ENCODE assay signal across 24 cellular contexts in genomic region chr2:117833911-117834310, GRCh38. TPM values are rescaled to one million over a fixed set of nuclear protein-coding genes. Genes with fewer than 3 reads are reported as not detected.
A peak's percentile ranks its signal among the peaks of the same experiment; 100 is the strongest.
DNase-seq lines count a peak whose midpoint lies in the region; ATAC-seq, FAIRE-seq and TF ChIP-seq lines count a peak whose summit lies in the region.
"Had no signal": no experiment of that assay in that cellular context is flagged by ENCODE, and none has a peak within 500 bp of the region (broad histone marks: within the 10 kb centered on the region; RNA-seq: fewer than 3 reads in every experiment).

No MANE protein-coding gene starts in this region.

- DNase-seq in GM13976 (ENCODE audit: low spot score): peak; percentile 22
- no peak for DNase-seq in glutamatergic neuron
- no peak for DNase-seq in NCI-H1694 (lab: John Stamatoyannopoulos, UW)
- no peak for DNase-seq in midbrain (lab: John Stamatoyannopoulos, UW)
- no peak for DNase-seq in frontal cortex (ENCODE audit: low spot score in 2 of 2)
- DNase-seq: activated CD4-positive, alpha-beta T cell treated with anti-CD3 and anti-CD28 coated beads for 4 hours; activated T-cell treated with anti-CD3 and anti-CD28 coated beads, Interleukin-2, amount 50 U/mL, for 72 hours; amygdala; CD4-positive, CD25-positive, alpha-beta regulatory T cell; DMS153; effector memory CD4-positive, alpha-beta T cell; heart right ventricle; left colon; NCI-H1105 treated with DMSO at 0.1 percent for 48 hours; NCI-H2029 treated with DMSO at 0.1 percent for 48 hours; NCI-H2227 treated with DMSO at 0.1 percent for 48 hours; NCI-H748 treated with DMSO at 0.1 percent for 48 hours; stimulated activated CD8-positive, alpha-beta memory T cell treated with anti-CD3 and anti-CD28 coated beads, Interleukin-4, amount 100 ng/mL, for 48 hours had no signal

- H3K4me1 Mint-ChIP-seq in glutamatergic neuron (ENCODE audit: low read depth, unreplicated experiment): peaks cover 2% of the 10 kb centered on the region

- peak; percentile 44 for ATAC-seq in GM19023 (IDR thresholded peaks at IDR 0.05; ENCODE audit: unreplicated experiment)
- ATAC-seq in HG02852 (IDR thresholded peaks at IDR 0.05; ENCODE audit: unreplicated experiment): peak; percentile 44
- no peak for ATAC-seq in GM21717 (IDR thresholded peaks at IDR 0.05; ENCODE audit: unreplicated experiment)
- ATAC-seq: heart right ventricle, left colon had no signal

- no peak for FAIRE-seq in frontal cortex (lab: Jason Lieb, UNC)

- peaks cover 4% of the 10 kb centered on the region for H3K27me3 Mint-ChIP-seq in glutamatergic neuron (ENCODE audit: unreplicated experiment)
- H3K27me3 Mint-ChIP-seq: CD4-positive, CD25-positive, alpha-beta regulatory T cell had no signal

- H3K27ac Mint-ChIP-seq in glutamatergic neuron (ENCODE audit: unreplicated experiment): peak overlapping the region; percentile 1
- H3K27ac Mint-ChIP-seq: activated naive CD4-positive, alpha-beta T cell treated with anti-CD3 and anti-CD28 coated beads for 36 hours; activated T-cell treated with anti-CD3 and anti-CD28 coated beads, Interleukin-2, amount 50 U/mL, for 72 hours; T-helper 2 cell treated with Interferon-gamma antibody and Interleukin-4, amounts not matched to agents 5 μg/mL and 100 μg/mL, for 36 hours; type B pancreatic cell had no signal

- H3K4me3 Mint-ChIP-seq in glutamatergic neuron (ENCODE audit: unreplicated experiment): no peak overlapping the region
- H3K4me3 Mint-ChIP-seq: activated naive CD4-positive, alpha-beta T cell treated with anti-CD3 and anti-CD28 coated beads for 36 hours; activated T-cell treated with anti-CD3 and anti-CD28 coated beads, Interleukin-2, amount 50 U/mL, for 72 hours; CD4-positive, CD25-positive, alpha-beta regulatory T cell; T-helper 2 cell treated with Interferon-gamma antibody and Interleukin-4, amounts not matched to agents 5 μg/mL and 100 μg/mL, for 36 hours; type B pancreatic cell had no signal

- H3K36me3 Mint-ChIP-seq in glutamatergic neuron (ENCODE audit: unreplicated experiment): no peaks in the 10 kb centered on the region

- peaks cover 2% of the 10 kb centered on the region for H3K9me3 Mint-ChIP-seq in glutamatergic neuron (ENCODE audit: unreplicated experiment)
- H3K9me3 Mint-ChIP-seq: activated naive CD4-positive, alpha-beta T cell treated with anti-CD3 and anti-CD28 coated beads for 36 hours; activated T-cell treated with anti-CD3 and anti-CD28 coated beads, Interleukin-2, amount 50 U/mL, for 72 hours; CD4-positive, CD25-positive, alpha-beta regulatory T cell; T-helper 2 cell treated with Interferon-gamma antibody and Interleukin-4, amounts not matched to agents 5 μg/mL and 100 μg/mL, for 36 hours; type B pancreatic cell had no signal

- in situ Hi-C loops in GM13976 (cut with MboI; ENCODE audit: low sequenced_read_pairs, unreplicated experiment): no loop called here

- TF ChIP-seq CTCF in GM13976 (IDR thresholded peaks at IDR 0.05; ENCODE audit: borderline replicate concordance, control extremely low read depth, extremely low read depth, insufficient read depth, missing control alignments) (no peak), glutamatergic neuron (IDR thresholded peaks at IDR 0.05; ENCODE audit: partially characterized antibody, unreplicated experiment) (no peak)

RNA-seq across cellular contexts. Expression of gene DDX18, which starts 19.4 kb away (rescaled TPM):
- total RNA-seq in glutamatergic neuron (ENCODE audit: unreplicated experiment) (75.7 TPM), frontal cortex (79.5 TPM)
